ENCODE assay signal across 16 cellular contexts in the genomic region with DNA sequence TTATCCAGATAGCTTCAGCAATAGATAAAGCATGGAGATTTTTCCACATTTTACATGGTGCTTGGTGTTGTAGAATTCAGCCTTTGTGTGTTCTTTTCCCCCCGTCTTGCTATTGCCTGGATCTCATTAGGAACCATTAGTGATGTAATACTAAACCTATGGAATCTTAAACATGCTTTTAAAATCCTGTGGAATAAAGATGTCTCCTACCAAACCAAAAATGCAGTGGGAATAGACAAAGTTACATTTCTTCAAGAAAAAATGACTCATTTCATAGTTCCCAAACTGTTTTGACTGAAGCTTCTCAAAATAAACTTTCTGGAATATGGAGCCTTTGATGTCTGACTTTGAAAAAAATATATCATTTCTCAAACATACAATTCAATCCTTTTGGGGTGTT. TPM values are rescaled to one million over a fixed set of nuclear protein-coding genes. Genes with fewer than 3 reads are reported as not detected.
DNase-seq lines count a peak whose midpoint lies in the region; ATAC-seq and TF ChIP-seq lines count a peak whose summit lies in the region.
"Had no signal": no experiment of that assay in that cellular context is flagged by ENCODE, and none has a peak within 500 bp of the region (broad histone marks: within the 10 kb centered on the region; RNA-seq: fewer than 3 reads in every experiment).

No MANE protein-coding gene starts in this region.

- H2BK15ac ChIP-seq in mesenchymal stem cell (ENCODE audit: low read depth, poor library complexity, severe bottlenecking) (no peak overlapping the region), mesendoderm (replicated peaks; ENCODE audit: low read depth) (no peak overlapping the region)

- H3K79me1 ChIP-seq in mesenchymal stem cell (replicated peaks; ENCODE audit: low read length, poor library complexity, severe bottlenecking) = peaks cover 17% of the 10 kb centered on the region
- H3K79me1 ChIP-seq in mesendoderm (ENCODE audit: low read length) = peaks cover 5% of the 10 kb centered on the region

- no peak overlapping the region for H2BK5ac ChIP-seq in mesenchymal stem cell (ENCODE audit: low read depth, low read length, poor library complexity, severe bottlenecking)
- no peak overlapping the region for H2BK5ac ChIP-seq in mesendoderm (ENCODE audit: low read length)

- intact Hi-C loops in left cardiac atrium (cut with DNase I) = no loop called here
- intact Hi-C loops in uterus (cut with DNase I; ENCODE audit: low total_unique reads) = no loop called here

- peaks cover 0 to 64% of the 10 kb centered on the region in 2 donors for H3K4me1 ChIP-seq in right atrium auricular region
- no peaks in the 10 kb centered on the region for H3K4me1 ChIP-seq in mesenchymal stem cell (ENCODE audit: control insufficient read depth, insufficient read depth, low read depth, low read length)
- H3K4me1 ChIP-seq in uterus = peaks cover 0 to 20% of the 10 kb centered on the region in 2 donors
- H3K4me1 ChIP-seq in mesendoderm (ENCODE audit: control insufficient read depth, low read depth, low read length) = no peaks in the 10 kb centered on the region

- H3K27ac ChIP-seq in right atrium auricular region (peak overlapping the region; percentile 86 to 87), mesenchymal stem cell (ENCODE audit: low read length, poor library complexity, severe bottlenecking) (peak overlapping the region; percentile 49), uterus (peak overlapping the region; percentile 85 to 97), mesendoderm (ENCODE audit: low read depth, low read length) (no peak overlapping the region)

- TF ChIP-seq CTCF in right atrium auricular region (IDR thresholded peaks at IDR 0.05) = no peak
- no peak for TF ChIP-seq CTCF in uterus (IDR thresholded peaks at IDR 0.05)

- H3K4ac ChIP-seq in mesenchymal stem cell (ENCODE audit: low read depth in 1 of 2, low read length in 2 of 2) = no peak overlapping the region
- H3K4ac ChIP-seq in mesendoderm (ENCODE audit: low read depth, low read length) = no peak overlapping the region

- H2AK5ac ChIP-seq in mesenchymal stem cell (ENCODE audit: low read length, severe bottlenecking) (no peak overlapping the region), mesendoderm (ENCODE audit: low read length) (no peak overlapping the region)

- no peaks in the 10 kb centered on the region for H3K9me3 ChIP-seq in right atrium auricular region
- no peaks in the 10 kb centered on the region for H3K9me3 ChIP-seq in mesenchymal stem cell (ENCODE audit: control insufficient read depth, low read length)
- H3K9me3 ChIP-seq in uterus = no peaks in the 10 kb centered on the region

- H4K5ac ChIP-seq in mesendoderm (ENCODE audit: low read length) = no peak overlapping the region

- H3K18ac ChIP-seq in mesenchymal stem cell (ENCODE audit: low read depth in 1 of 2, low read length in 2 of 2) (no peak overlapping the region), mesendoderm (ENCODE audit: low read length) (no peak overlapping the region)

- H4K8ac ChIP-seq in mesenchymal stem cell (ENCODE audit: low read length) = no peak overlapping the region
- H4K8ac ChIP-seq in mesendoderm (ENCODE audit: low read depth, low read length) = no peak overlapping the region

- TF ChIP-seq POLR2A in uterus (IDR thresholded peaks at IDR 0.05) = no peak

- no peak overlapping the region for H2BK120ac ChIP-seq in mesenchymal stem cell (ENCODE audit: low read depth, low read length)
- no peak overlapping the region for H2BK120ac ChIP-seq in mesendoderm (ENCODE audit: low read depth, low read length)

- H3K56ac ChIP-seq in mesendoderm (ENCODE audit: low read length) = no peak overlapping the region

- H3K23ac ChIP-seq in mesenchymal stem cell (ENCODE audit: low read length in 2 of 2) (no peak overlapping the region), mesendoderm (ENCODE audit: low read length) (no peak overlapping the region)

- no peak overlapping the region for H3K14ac ChIP-seq in mesenchymal stem cell (ENCODE audit: low read length in 2 of 2)

- H3K4me3 ChIP-seq in right atrium auricular region (no peak overlapping the region), mesenchymal stem cell (ENCODE audit: insufficient read depth in 1 of 2, low read depth in 1 of 2, low read length in 2 of 2) (no peak overlapping the region), uterus (no peak overlapping the region), mesendoderm (ENCODE audit: low read length) (no peak overlapping the region)

- DNase-seq in right atrium auricular region (ENCODE audit: low spot score) = no peak
- no peak for DNase-seq in left cardiac atrium
- DNase-seq in dedifferentiated amniotic fluid mesenchymal stem cell (ENCODE audit: extremely low spot score) = peak; percentile 81
- peak; percentile 68 for DNase-seq in mesenchymal stem cell
- DNase-seq in uterus = no peak
- no peak for DNase-seq in T-helper 1 cell
- DNase-seq in mesendoderm = no peak
- no peak for DNase-seq in stimulated activated CD4-positive, alpha-beta T cell treated with anti-CD3 and anti-CD28 coated beads, Interleukin-4, amount 100 ng/mL, for 1 hour
- DNase-seq: activated CD8-positive, alpha-beta T cell treated with anti-CD3 and anti-CD28 coated beads, Interleukin-2, amount 10 ng/mL, durations not matched to agents 7 days and 5 days; amygdala; immature natural killer cell; NCI-H1694 treated with DMSO at 0.1 percent for 48 hours; NCI-H446; nucleus accumbens; stimulated activated CD4-positive, alpha-beta T cell treated with anti-CD3 and anti-CD28 coated beads, Interleukin-12 subunit alpha, Interleukin-12 subunit beta, amount 100 ng/mL, for 4 hours had no signal

- H3K36me3 ChIP-seq in right atrium auricular region = peaks cover 26% of the 10 kb centered on the region
- H3K36me3 ChIP-seq in mesenchymal stem cell (ENCODE audit: control insufficient read depth in 1 of 2, insufficient read depth in 2 of 2, low read depth in 1 of 2, low read length in 2 of 2) = peaks cover 7 to 17% of the 10 kb centered on the region in 2 experiments
- H3K36me3 ChIP-seq in uterus = no peaks in the 10 kb centered on the region
- H3K36me3 ChIP-seq in mesendoderm (ENCODE audit: control insufficient read depth, insufficient read depth, low read length) = no peaks in the 10 kb centered on the region

- H3K4me2 ChIP-seq in mesenchymal stem cell (ENCODE audit: low read length, poor library complexity, severe bottlenecking) = no peak overlapping the region
- no peak overlapping the region for H3K4me2 ChIP-seq in mesendoderm (ENCODE audit: low read length)

- H3K27me3 ChIP-seq in right atrium auricular region (no peaks in the 10 kb centered on the region), mesenchymal stem cell (ENCODE audit: control insufficient read depth in 1 of 2, insufficient read depth in 1 of 2, low read length in 2 of 2) (no peaks in the 10 kb centered on the region), uterus (no peaks in the 10 kb centered on the region), mesendoderm (ENCODE audit: insufficient read depth, low read length, poor library complexity) (no peaks in the 10 kb centered on the region)

- peaks cover 33% of the 10 kb centered on the region for H3K79me2 ChIP-seq in mesendoderm (ENCODE audit: control insufficient read depth, insufficient read depth, low read length)

- no peak overlapping the region for H3K9ac ChIP-seq in mesenchymal stem cell (ENCODE audit: low read length)
- no peak overlapping the region for H3K9ac ChIP-seq in mesendoderm (ENCODE audit: low read length)

- no peak overlapping the region for H4K91ac ChIP-seq in mesenchymal stem cell (ENCODE audit: low read length)

- no CpG with 5 or more reads among the region's 1 CpG for WGBS in mesenchymal stem cell
- WGBS in mesendoderm (ENCODE audit: extremely low coverage, insufficient coverage, low lambda C conversion rate) = no CpG with 5 or more reads among the region's 1 CpG

- no peak overlapping the region for H2AFZ ChIP-seq in mesenchymal stem cell (ENCODE audit: low read depth, low read length)

- no peak overlapping the region for H2BK12ac ChIP-seq in mesenchymal stem cell (ENCODE audit: low read length in 2 of 2)

- ATAC-seq in left cardiac atrium = no peak
- ATAC-seq: activated CD8-positive, alpha-beta T cell treated with anti-CD3 and anti-CD28 coated beads, Interleukin-2, amount 10 ng/mL, durations not matched to agents 7 days and 5 days; activated T-helper 17 cell treated with anti-CD3 and anti-CD28 coated beads, Interleukin-2, amount 50 U/mL, for 72 hours had no signal

RNA-seq across cellular contexts. Expression of a gene that starts 44.0 kb away (rescaled TPM):
- total RNA-seq in right atrium auricular region (100 to 1,000 TPM; 119 to 157 TPM), left cardiac atrium (100 to 1,000 TPM; 181 to 194 TPM), uterus (1,000 to 10,000 TPM in 1 of 4 donors, 100 to 1,000 TPM in 3; 351 to 1,046 (median 551) TPM)
- polyA plus RNA-seq in mesenchymal stem cell (2013, experiment 1 of 2) = 820 TPM
- 785 TPM for polyA plus RNA-seq in mesenchymal stem cell (2013, experiment 2 of 2)
- 379 TPM for polyA plus RNA-seq in mesendoderm (2013, experiment 1 of 2)
- polyA plus RNA-seq in mesendoderm (2013, experiment 2 of 2) = 417 TPM

Comparison
In these comparisons a context has a peak if more than half of its experiments do, and no peak if none do; other contexts are left out.
1. DNase-seq: peak in dedifferentiated amniotic fluid mesenchymal stem cell (single experiment) and mesenchymal stem cell (single experiment); none in right atrium auricular region (single experiment), left cardiac atrium (single experiment), uterus (0 of 2), T-helper 1 cell (0 of 5), mesendoderm (single experiment) and stimulated activated CD4-positive, alpha-beta T cell treated with anti-CD3 and anti-CD28 coated beads, Interleukin-4, amount 100 ng/mL, for 1 hour (single experiment).